ENCODE assay signal across 21 cellular contexts in genomic region chr18:7094432-7094831, GRCh38. TPM values are rescaled to one million over a fixed set of nuclear protein-coding genes. Genes with fewer than 3 reads are reported as not detected.
A peak's percentile ranks its signal among the peaks of the same experiment; 100 is the strongest.
DNase-seq lines count a peak whose midpoint lies in the region; ATAC-seq, FAIRE-seq and TF ChIP-seq lines count a peak whose summit lies in the region.
"Had no signal": no experiment of that assay in that cellular context is flagged by ENCODE, and none has a peak within 500 bp of the region (broad histone marks: within the 10 kb centered on the region; RNA-seq: fewer than 3 reads in every experiment).

No MANE protein-coding gene starts in this region.

- no peaks in the 10 kb centered on the region for H3K27me3 Mint-ChIP-seq in mesothelial cell of epicardium (ENCODE audit: low read depth)

- FAIRE-seq in kidney (lab: Jason Lieb, UNC): peak; percentile 65
- FAIRE-seq: A204.1, HepG2 had no signal

- H3K36me3 Mint-ChIP-seq in mesothelial cell of epicardium: peaks cover 4% of the 10 kb centered on the region

- DNase-seq in Ammon's horn (ENCODE audit: low spot score): peak; percentile 40
- DNase-seq in kidney: no peak
- no peak for DNase-seq in mesothelial cell of epicardium (ENCODE audit: low spot score in 2 of 2, unreplicated experiment in 2 of 2)
- peak; percentile 86 for DNase-seq in renal cortical epithelial cell (ENCODE audit: low read depth)
- DNase-seq in cerebellum (ENCODE audit: low spot score): no peak
- DNase-seq: C1 segment of cervical spinal cord; DMS79; H7; HFFc6; KBM-7; NCI-H1105; NCI-H2081; NCI-H2171 treated with DMSO at 0.1 percent for 48 hours; NCI-H446 treated with DMSO at 0.1 percent for 48 hours; NCI-H748 treated with DMSO at 0.1 percent for 48 hours; NK-92 treated with Interleukin-12 subunit alpha and Interleukin-12 subunit beta, amount 100 ng/mL, for 24 hours; Peyer's patch had no signal

- no peaks in the 10 kb centered on the region for H3K9me3 Mint-ChIP-seq in mesothelial cell of epicardium
- H3K9me3 Mint-ChIP-seq: HFFc6 had no signal

- no peaks in the 10 kb centered on the region for H3K36me3 ChIP-seq in kidney (ENCODE audit: control insufficient read depth in 1 of 2, insufficient read depth in 2 of 2, low read length in 2 of 2)
- H3K36me3 ChIP-seq: Peyer's patch had no signal

- TF ChIP-seq CTCF in kidney (IDR thresholded peaks at IDR 0.05; ENCODE audit: borderline replicate concordance, extremely low read depth, insufficient read depth) (no peak), mesothelial cell of epicardium (IDR thresholded peaks at IDR 0.05; ENCODE audit: unreplicated experiment) (no peak)

- intact Hi-C loops in kidney (cut with DNase I): no loop called here

- H3K9ac ChIP-seq in kidney (ENCODE audit: low read length in 2 of 2): no peak overlapping the region

- H3K27ac Mint-ChIP-seq in mesothelial cell of epicardium: peak overlapping the region; percentile 72
- H3K27ac Mint-ChIP-seq: HFFc6 had no signal

- ATAC-seq in GM18519 (IDR thresholded peaks at IDR 0.05; ENCODE audit: low FRiP score, unreplicated experiment) (no peak), HG02970 (IDR thresholded peaks at IDR 0.05; ENCODE audit: low FRiP score, unreplicated experiment) (no peak)
- ATAC-seq: HepG2 had no signal

- H3K4me1 ChIP-seq in kidney (ENCODE audit: control insufficient read depth in 1 of 2, insufficient read depth in 1 of 2, low read depth in 1 of 2, low read length in 2 of 2): peaks cover 2 to 7% of the 10 kb centered on the region in 2 donors
- H3K4me1 ChIP-seq: Peyer's patch had no signal

- H3K4me3 Mint-ChIP-seq in mesothelial cell of epicardium: no peak overlapping the region
- H3K4me3 Mint-ChIP-seq: HFFc6 had no signal

- no peaks in the 10 kb centered on the region for H3K9me3 ChIP-seq in kidney (ENCODE audit: control insufficient read depth in 1 of 2, low read length in 2 of 2)
- H3K9me3 ChIP-seq: Peyer's patch had no signal

- H3K4me3 ChIP-seq in kidney (ENCODE audit: low read length in 2 of 2): no peak overlapping the region
- H3K4me3 ChIP-seq: Peyer's patch had no signal

- H3K4me1 Mint-ChIP-seq in mesothelial cell of epicardium: peaks cover 43% of the 10 kb centered on the region

- H3K27ac ChIP-seq in kidney (ENCODE audit: low read depth in 2 of 2, low read length in 2 of 2): no peak overlapping the region
- H3K27ac ChIP-seq: Peyer's patch had no signal

RNA-seq across cellular contexts. Expression of gene LAMA1, which starts 23.2 kb away (rescaled TPM):
- total RNA-seq in kidney (14.1 TPM), mesothelial cell of epicardium (91.4 to 99.8 TPM (median 93.7 TPM) in 3 replicates), renal cortical epithelial cell (2.3 and 4.3 TPM in 2 replicates), cerebellum (46.9 TPM)
- polyA plus RNA-seq in kidney (ENCODE audit: insufficient read depth, low read depth, low replicate concordance): 10.7 TPM

Comparison
In these comparisons a context has a peak if more than half of its experiments do, and no peak if none do; other contexts are left out.
1. DNase-seq: peak in Ammon's horn (single experiment) and renal cortical epithelial cell (single experiment); none in kidney (single experiment), mesothelial cell of epicardium (0 of 2) and cerebellum (single experiment).